ENCODE assay signal across 22 cellular contexts in genomic region chr11:108997826-108998225, GRCh38.
"Had no signal": no experiment of that assay in that cellular context is flagged by ENCODE, and none has a peak within 500 bp of the region (broad histone marks: within the 10 kb centered on the region; RNA-seq: fewer than 3 reads in every experiment).

No MANE protein-coding gene starts in this region.

- H3K36me3 ChIP-seq: left ventricle myocardium inferior, ovary, right atrium auricular region, right lobe of liver, tibial nerve, upper lobe of left lung, vagina had no signal

- H3K4me2 ChIP-seq: smooth muscle cell had no signal

- H3K27ac ChIP-seq: left ventricle myocardium inferior, ovary, right atrium auricular region, right lobe of liver, tibial nerve, upper lobe of left lung, vagina had no signal

- H3K4me3 ChIP-seq: left ventricle myocardium inferior, mucosa of descending colon, ovary, right atrium auricular region, right lobe of liver, smooth muscle cell, tibial nerve, upper lobe of left lung, vagina had no signal

- ATAC-seq: mucosa of descending colon; naive thymus-derived CD4-positive, alpha-beta T cell; natural killer cell treated with Interleukin-12 subunit alpha and Interleukin-12 subunit beta and Interleukin-15 and Interleukin-18, amount 100 ng/mL, for 72 hours; right lobe of liver; stimulated activated memory B cell treated with anti-CD40 and anti-IgM and Interleukin-4, amounts not matched to agents 10 μg/mL and 1 μg/mL and 100 μg/mL, for 72 hours; stimulated activated naive CD8-positive, alpha-beta T cell treated with anti-CD3 and anti-CD28 coated beads, Interleukin-15, amount 100 ng/mL, for 72 hours had no signal

- H3K9me3 ChIP-seq: mucosa of descending colon, ovary, right lobe of liver, vagina had no signal

- H3K4me1 ChIP-seq: left ventricle myocardium inferior, right atrium auricular region, right lobe of liver, tibial nerve, upper lobe of left lung, vagina had no signal

- H3K27me3 ChIP-seq: ovary, right atrium auricular region, right lobe of liver, tibial nerve, upper lobe of left lung, vagina had no signal

- FAIRE-seq: islet of Langerhans, kidney had no signal

- DNase-seq: kidney; left ventricle myocardium inferior; midbrain; mucosa of descending colon; naive thymus-derived CD4-positive, alpha-beta T cell; ovary; right lobe of liver; stimulated activated CD4-positive, alpha-beta T cell treated with anti-CD3 and anti-CD28 coated beads, Interleukin-1b, Interleukin-23, amount 100 ng/mL, for 48 hours; stimulated activated CD4-positive, alpha-beta T cell treated with anti-CD3 and anti-CD28 coated beads, Interleukin-2, amount 100 ng/mL, for 48 hours; stimulated activated CD4-positive, alpha-beta T cell treated with anti-CD3 and anti-CD28 coated beads, Interleukin-4, amount 100 ng/mL, for 4 hours; stimulated activated CD8-positive, alpha-beta memory T cell treated with anti-CD3 and anti-CD28 coated beads, Interleukin-4, amount 100 ng/mL, for 48 hours; stimulated activated naive CD4-positive, alpha-beta T cell treated with Interleukin-2 at 50 U/mL for 16 hours; stimulated activated naive CD8-positive, alpha-beta T cell treated with anti-CD3 and anti-CD28 coated beads, Interleukin-15, amount 100 ng/mL, for 72 hours; substantia nigra; upper lobe of left lung had no signal
